ENCODE assay signal across 1 cellular context in the genomic region with DNA sequence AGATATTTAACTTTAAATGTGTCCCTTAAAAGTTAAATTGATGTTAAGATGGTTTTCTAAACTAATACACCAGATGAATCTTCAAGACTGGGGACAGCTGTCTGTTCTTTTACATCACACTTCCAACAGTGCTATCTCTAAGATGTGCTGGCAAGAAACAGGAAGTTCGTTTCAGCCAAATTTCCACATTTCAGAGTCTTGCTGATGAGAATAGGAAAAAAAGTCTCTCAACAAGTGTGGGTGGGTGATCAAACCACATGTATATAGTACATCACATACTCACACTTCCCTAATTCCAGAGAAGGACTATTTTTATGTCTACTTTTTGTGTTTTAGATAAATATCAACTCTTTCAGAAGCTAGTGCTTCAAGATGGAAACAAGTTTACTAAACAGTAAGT.
TF ChIP-seq lines count a peak whose summit lies in the region.

No MANE protein-coding gene starts in this region.

TF ChIP-seq in WTC11, 78 proteins besides CTCF, POLR2A, EP300 and RAD21 (continued from another document):
- TF ChIP-seq, protein P1, sequence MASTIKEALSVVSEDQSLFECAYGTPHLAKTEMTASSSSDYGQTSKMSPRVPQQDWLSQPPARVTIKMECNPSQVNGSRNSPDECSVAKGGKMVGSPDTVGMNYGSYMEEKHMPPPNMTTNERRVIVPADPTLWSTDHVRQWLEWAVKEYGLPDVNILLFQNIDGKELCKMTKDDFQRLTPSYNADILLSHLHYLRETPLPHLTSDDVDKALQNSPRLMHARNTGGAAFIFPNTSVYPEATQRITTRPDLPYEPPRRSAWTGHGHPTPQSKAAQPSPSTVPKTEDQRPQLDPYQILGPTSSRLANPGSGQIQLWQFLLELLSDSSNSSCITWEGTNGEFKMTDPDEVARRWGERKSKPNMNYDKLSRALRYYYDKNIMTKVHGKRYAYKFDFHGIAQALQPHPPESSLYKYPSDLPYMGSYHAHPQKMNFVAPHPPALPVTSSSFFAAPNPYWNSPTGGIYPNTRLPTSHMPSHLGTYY (CRISPR knock-in tag; IDR thresholded peaks at IDR 0.05), result no peak
- TF ChIP-seq FOXP1 (CRISPR knock-in tag; IDR thresholded peaks at IDR 0.05; ENCODE audit: borderline replicate concordance) (no peak), ZNF121 (CRISPR knock-in tag; IDR thresholded peaks at IDR 0.05) (no peak), ATF3 (CRISPR knock-in tag; conservative IDR thresholded peaks at IDR 0.05) (no peak), ZBTB43 (CRISPR knock-in tag; IDR thresholded peaks at IDR 0.05) (no peak), SMAD4 (CRISPR knock-in tag; IDR thresholded peaks at IDR 0.05) (no peak)
- TF ChIP-seq, protein P2, sequence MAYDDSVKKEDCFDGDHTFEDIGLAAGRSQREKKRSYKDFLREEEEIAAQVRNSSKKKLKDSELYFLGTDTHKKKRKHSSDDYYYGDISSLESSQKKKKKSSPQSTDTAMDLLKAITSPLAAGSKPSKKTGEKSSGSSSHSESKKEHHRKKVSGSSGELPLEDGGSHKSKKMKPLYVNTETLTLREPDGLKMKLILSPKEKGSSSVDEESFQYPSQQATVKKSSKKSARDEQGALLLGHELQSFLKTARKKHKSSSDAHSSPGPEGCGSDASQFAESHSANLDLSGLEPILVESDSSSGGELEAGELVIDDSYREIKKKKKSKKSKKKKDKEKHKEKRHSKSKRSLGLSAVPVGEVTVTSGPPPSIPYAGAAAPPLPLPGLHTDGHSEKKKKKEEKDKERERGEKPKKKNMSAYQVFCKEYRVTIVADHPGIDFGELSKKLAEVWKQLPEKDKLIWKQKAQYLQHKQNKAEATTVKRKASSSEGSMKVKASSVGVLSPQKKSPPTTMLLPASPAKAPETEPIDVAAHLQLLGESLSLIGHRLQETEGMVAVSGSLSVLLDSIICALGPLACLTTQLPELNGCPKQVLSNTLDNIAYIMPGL (CRISPR knock-in tag; IDR thresholded peaks at IDR 0.05), result no peak
